8 cellular contexts compared by ENCODE assay signal in genomic region chr18:36829362-36830140, GRCh38. TPM values are rescaled to one million over a fixed set of nuclear protein-coding genes. Genes with fewer than 3 reads are reported as not detected.
DNase-seq lines count a peak whose midpoint lies in the region; TF ChIP-seq lines count a peak whose summit lies in the region.

No MANE protein-coding gene starts in this region.

- no peaks in the 10 kb centered on the region for H3K27me3 ChIP-seq in OCI-LY3 (ENCODE audit: low read depth, low read length)

- H3K27ac Mint-ChIP-seq in activated CD4-positive, alpha-beta T cell treated with anti-CD3 and anti-CD28 coated beads, Interleukin-2, amount 10 ng/mL, durations not matched to agents 24 days and 14 days = peak overlapping the region; percentile 98

- peaks cover 28% of the 10 kb centered on the region for H3K79me2 ChIP-seq in OCI-LY3 (ENCODE audit: low read length)

- no peaks in the 10 kb centered on the region for H4K20me1 ChIP-seq in OCI-LY3 (ENCODE audit: insufficient read depth, low read length)

- DNase-seq in activated CD4-positive, alpha-beta T cell treated with anti-CD3 and anti-CD28 coated beads, Interleukin-2, amount 10 ng/mL, durations not matched to agents 24 days and 14 days = peak; percentile 66
- DNase-seq in activated CD4-positive, alpha-beta T cell treated with anti-CD3 and anti-CD28 coated beads for 1 hour = no peak
- DNase-seq in coronary artery (ENCODE audit: low spot score) (no peak), NAMALWA (ENCODE audit: low spot score) (no peak), DMS153 (lab: John Stamatoyannopoulos, UW) (no peak)

- H3K36me3 ChIP-seq in OCI-LY3 (replicated peaks; ENCODE audit: low read depth, low read length) (peaks cover 3% of the 10 kb centered on the region), mesodermal cell (ENCODE audit: control insufficient read depth, insufficient read depth, low read length) (peaks cover 13% of the 10 kb centered on the region), urinary bladder (ENCODE audit: insufficient read depth) (no peaks in the 10 kb centered on the region)

- H3K4me2 ChIP-seq in OCI-LY3 (ENCODE audit: low read length) = peak overlapping the region; percentile 78

- H3K4me1 Mint-ChIP-seq in activated CD4-positive, alpha-beta T cell treated with anti-CD3 and anti-CD28 coated beads, Interleukin-2, amount 10 ng/mL, durations not matched to agents 24 days and 14 days = peaks cover 38% of the 10 kb centered on the region

- no peak overlapping the region for H3K27ac ChIP-seq in OCI-LY3 (ENCODE audit: low read length)
- peak overlapping the region; percentile 78 to 81 for H3K27ac ChIP-seq in coronary artery
- peak overlapping the region; percentile 60 for H3K27ac ChIP-seq in mesodermal cell (ENCODE audit: low read depth, low read length, severe bottlenecking)
- H3K27ac ChIP-seq in urinary bladder (ENCODE audit: low read depth) = peak overlapping the region; percentile 0

- H3K9ac ChIP-seq in OCI-LY3 (ENCODE audit: low read length) = peak overlapping the region; percentile 89

- peaks cover 9% of the 10 kb centered on the region for H3K36me3 Mint-ChIP-seq in activated CD4-positive, alpha-beta T cell treated with anti-CD3 and anti-CD28 coated beads, Interleukin-2, amount 10 ng/mL, durations not matched to agents 24 days and 14 days (ENCODE audit: low read depth)

- 42 to 45% methylated on average over 12 to 16 of the region's 17 CpGs for WGBS in mesodermal cell (ENCODE audit: insufficient coverage in 2 of 2), 2 experiments
- WGBS in urinary bladder = 10% methylated on average over 17 of the region's 17 CpGs

- H3K4me1 ChIP-seq in OCI-LY3 (ENCODE audit: low read length) (peaks cover 13% of the 10 kb centered on the region), mesodermal cell (ENCODE audit: control insufficient read depth, insufficient read depth, low read length, poor library complexity, severe bottlenecking) (peaks cover 4% of the 10 kb centered on the region), urinary bladder (ENCODE audit: insufficient read depth) (no peaks in the 10 kb centered on the region)

- peak overlapping the region; percentile 57 for H2AFZ ChIP-seq in OCI-LY3 (ENCODE audit: low read depth, low read length)

- TF ChIP-seq CTCF in OCI-LY3 (IDR thresholded peaks at IDR 0.05; ENCODE audit: low read depth, low read length) (peak; percentile 0; the same call in 1 of the 2 replicates), coronary artery (IDR thresholded peaks at IDR 0.05) (no peak)

- intact Hi-C loops in activated CD4-positive, alpha-beta T cell treated with anti-CD3 and anti-CD28 coated beads, Interleukin-2, amount 10 ng/mL, durations not matched to agents 24 days and 14 days (cut with micrococcal nuclease) = loop anchor here (2.0 to 10.0 kb wide), 3 partner anchors 65 to 1965 kb away; no protein-coding TSS in a partner anchor

- H3K27me3 Mint-ChIP-seq in activated CD4-positive, alpha-beta T cell treated with anti-CD3 and anti-CD28 coated beads, Interleukin-2, amount 10 ng/mL, durations not matched to agents 24 days and 14 days = no peaks in the 10 kb centered on the region

- no peaks in the 10 kb centered on the region for H3K9me3 Mint-ChIP-seq in activated CD4-positive, alpha-beta T cell treated with anti-CD3 and anti-CD28 coated beads, Interleukin-2, amount 10 ng/mL, durations not matched to agents 24 days and 14 days

- H3K4me3 ChIP-seq in OCI-LY3 (ENCODE audit: low read length) (peak overlapping the region; percentile 94), coronary artery (peak overlapping the region; percentile 78), mesodermal cell (ENCODE audit: extremely low read depth, insufficient read depth, low read length, poor library complexity, severe bottlenecking) (peak overlapping the region; percentile 87), urinary bladder (ENCODE audit: low read depth, low read length) (peak overlapping the region; percentile 53)

- peak overlapping the region; percentile 83 for H3K4me3 Mint-ChIP-seq in activated CD4-positive, alpha-beta T cell treated with anti-CD3 and anti-CD28 coated beads, Interleukin-2, amount 10 ng/mL, durations not matched to agents 24 days and 14 days

- no peaks in the 10 kb centered on the region for H3K9me3 ChIP-seq in OCI-LY3 (ENCODE audit: insufficient read depth, low read length)
- H3K9me3 ChIP-seq in mesodermal cell (ENCODE audit: control insufficient read depth, low read length) = no peaks in the 10 kb centered on the region

RNA-seq across cellular contexts. Expression of gene KIAA1328, which starts 0.6 kb away (rescaled TPM):
- 7.3 and 7.6 TPM in 2 replicates for total RNA-seq in activated CD4-positive, alpha-beta T cell treated with anti-CD3 and anti-CD28 coated beads, Interleukin-2, amount 10 ng/mL, durations not matched to agents 24 days and 14 days
- polyA plus RNA-seq in mesodermal cell (2013, experiment 1 of 2) = 5.4 TPM
- 4.8 TPM for polyA plus RNA-seq in mesodermal cell (2013, experiment 2 of 2)
- total RNA-seq in urinary bladder = 34.6 TPM
- 5.4 TPM for polyA plus RNA-seq in urinary bladder

RNA-seq across cellular contexts. Expression of gene TPGS2, which starts 0.7 kb away (rescaled TPM):
- 76.9 and 77.5 TPM in 2 replicates for total RNA-seq in activated CD4-positive, alpha-beta T cell treated with anti-CD3 and anti-CD28 coated beads, Interleukin-2, amount 10 ng/mL, durations not matched to agents 24 days and 14 days
- 170 TPM for polyA plus RNA-seq in mesodermal cell (2013, experiment 1 of 2)
- polyA plus RNA-seq in mesodermal cell (2013, experiment 2 of 2) = 156 TPM
- 73.8 TPM for total RNA-seq in urinary bladder
- 63.7 TPM for polyA plus RNA-seq in urinary bladder
